Comparison of ENCODE assay signal across 10 cellular contexts in genomic region chr3:71563827-71564226, GRCh38. TPM values are rescaled to one million over a fixed set of nuclear protein-coding genes. Genes with fewer than 3 reads are reported as not detected.
DNase-seq lines count a peak whose midpoint lies in the region; ATAC-seq lines count a peak whose summit lies in the region.
"Had no signal": no experiment of that assay in that cellular context is flagged by ENCODE, and none has a peak within 500 bp of the region (broad histone marks: within the 10 kb centered on the region; RNA-seq: fewer than 3 reads in every experiment).

No MANE protein-coding gene starts in this region.

- CTCF ChIA-PET in T-cell (lab: Charles Lee): no interaction called here

- peaks cover 12 to 15% of the 10 kb centered on the region in 2 donors for H3K4me1 ChIP-seq in mucosa of rectum (ENCODE audit: control insufficient read depth in 2 of 2, insufficient read depth in 2 of 2, low read length in 2 of 2)

- H3K27me3 ChIP-seq in mucosa of rectum (ENCODE audit: control insufficient read depth in 2 of 2, insufficient read depth in 2 of 2, low read length in 2 of 2): no peaks in the 10 kb centered on the region

- H3K27me3 Mint-ChIP-seq in T-cell: no peaks in the 10 kb centered on the region

- H3K36me3 ChIP-seq in mucosa of rectum (ENCODE audit: control insufficient read depth in 2 of 2, insufficient read depth in 2 of 2, low read length in 2 of 2): peaks cover 0 to 11% of the 10 kb centered on the region in 2 donors

- no peak overlapping the region for H3K4me3 Mint-ChIP-seq in T-cell

- no peak overlapping the region for H3K9ac ChIP-seq in mucosa of rectum (ENCODE audit: low read depth in 1 of 2, low read length in 2 of 2)

- DNase-seq in T-cell (no peak), caudate nucleus (lab: John Stamatoyannopoulos, UW) (no peak), dedifferentiated amniotic fluid mesenchymal stem cell (ENCODE audit: extremely low spot score) (no peak), hepatic stellate cell (ENCODE audit: low spot score) (no peak)
- DNase-seq: activated naive CD4-positive, alpha-beta T cell treated with anti-CD3 and anti-CD28 coated beads, Interleukin-2, amount 50 U/mL, for 16 hours; islet precursor cell had no signal

- no peak overlapping the region for H3K4me3 ChIP-seq in mucosa of rectum (ENCODE audit: low read length in 2 of 2)

- ATAC-seq in GM19324 (IDR thresholded peaks at IDR 0.05; ENCODE audit: low FRiP score, unreplicated experiment) (peak; percentile 95), HG02763 (IDR thresholded peaks at IDR 0.05; ENCODE audit: unreplicated experiment) (peak; percentile 92), HG03565 (IDR thresholded peaks at IDR 0.05; ENCODE audit: unreplicated experiment) (peak; percentile 74), T-cell (replicated peaks in 1 of 4) (no peak)

- H3K27ac ChIP-seq in mucosa of rectum (ENCODE audit: low read depth in 2 of 2, low read length in 2 of 2): peak overlapping the region; percentile 3 to 41
- H3K27ac ChIP-seq in caudate nucleus (ENCODE audit: low read depth, low read length): no peak overlapping the region

- POLR2A ChIA-PET in T-cell (lab: Charles Lee): no interaction called here

- H3K36me3 Mint-ChIP-seq in T-cell: peaks cover 40% of the 10 kb centered on the region

- no peaks in the 10 kb centered on the region for H3K9me3 ChIP-seq in mucosa of rectum (ENCODE audit: control insufficient read depth in 2 of 2, low read length in 2 of 2)

- H3K4me1 Mint-ChIP-seq in T-cell: peaks cover 3 to 18% (median 7%) of the 10 kb centered on the region in 3 donors

- no peaks in the 10 kb centered on the region for H3K9me3 Mint-ChIP-seq in T-cell

- no peak overlapping the region for H3K27ac Mint-ChIP-seq in T-cell

RNA-seq across cellular contexts. Expression of gene FOXP1, which starts 19.7 kb away (rescaled TPM):
- total RNA-seq in T-cell: 100 to 1,000 TPM; 258 to 586 (median 290) TPM

Comparison
In these comparisons a context has a peak if more than half of its experiments do, and no peak if none do; other contexts are left out.
1. ATAC-seq: peak in GM19324 (single experiment), HG02763 (single experiment) and HG03565 (single experiment); none in T-cell (0 of 4).